Comparison of ENCODE assay signal across 9 cellular contexts in the genomic region with DNA sequence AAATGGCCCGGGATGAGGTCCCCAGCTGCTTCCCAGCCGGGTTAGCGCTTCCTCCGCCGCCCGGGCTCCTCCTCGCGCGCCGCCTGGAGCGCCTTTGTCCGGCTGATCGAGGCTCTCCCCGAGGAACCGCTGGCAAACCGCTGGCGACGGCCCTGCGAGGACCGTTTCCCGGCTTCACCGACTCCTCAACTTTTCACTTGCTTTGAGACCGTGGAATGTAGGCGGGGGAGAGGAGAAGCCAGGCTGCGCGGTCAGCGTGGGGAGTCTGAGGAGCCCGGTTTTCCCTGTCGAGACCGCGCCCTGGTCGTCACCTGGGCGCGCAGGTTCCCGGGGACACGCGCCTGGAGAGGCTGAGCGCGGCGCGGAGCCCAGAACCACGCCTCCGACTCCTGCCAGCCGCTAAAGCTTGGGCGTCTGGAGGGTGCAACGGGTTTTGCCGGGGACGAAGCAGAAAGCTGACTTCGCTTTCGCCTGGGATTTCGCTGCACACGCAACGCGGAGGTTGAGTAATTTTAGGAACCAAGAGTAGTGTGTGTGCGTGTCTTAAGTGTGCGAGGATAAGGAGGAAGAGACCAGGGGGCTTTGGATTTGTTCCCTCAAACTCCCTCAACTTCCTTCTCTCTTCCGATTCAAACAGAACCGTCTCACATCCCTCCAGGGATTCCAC.
DNase-seq lines count a peak whose midpoint lies in the region; ATAC-seq, FAIRE-seq and TF ChIP-seq lines count a peak whose summit lies in the region.
"Had no signal": no experiment of that assay in that cellular context is flagged by ENCODE, and none has a peak within 500 bp of the region (broad histone marks: within the 10 kb centered on the region; RNA-seq: fewer than 3 reads in every experiment).

No MANE protein-coding gene starts in this region.

- FAIRE-seq in D721Med (lab: Jason Lieb, UNC) = no peak
- FAIRE-seq: endometrium had no signal

- H3K9ac ChIP-seq in DND-41 (ENCODE audit: low read depth, low read length) (peak overlapping the region; percentile 66), SU-DHL-6 (ENCODE audit: low read length) (peak overlapping the region; percentile 76)

- H3K36me3 ChIP-seq in DND-41 (ENCODE audit: insufficient read depth, low read length) (no peaks in the 10 kb centered on the region), SU-DHL-6 (ENCODE audit: low read length) (no peaks in the 10 kb centered on the region; the same call in 1 of the 2 replicates)

- peak; percentile 51 for DNase-seq in DND-41
- DNase-seq in HuH-7.5 (ENCODE audit: low spot score) = peak; percentile 46
- DNase-seq in T47D (ENCODE audit: low read depth in 1 of 2, low spot score in 1 of 2) = peak; percentile 26 to 76
- peak; percentile 55 for DNase-seq in iPS-NIHi7 (ENCODE audit: extremely low spot score)
- DNase-seq in D721Med (ENCODE audit: insufficient read length, low spot score) = no peak

- H3K4me3 ChIP-seq in DND-41 (ENCODE audit: low read depth in 1 of 2, low read length in 2 of 2) = peak overlapping the region; percentile 58 to 82
- H3K4me3 ChIP-seq in SU-DHL-6 (ENCODE audit: insufficient read depth, low read length, poor library complexity, severe bottlenecking) = peak overlapping the region; percentile 91
- peak overlapping the region; percentile 59 to 87 (median 72) for H3K4me3 ChIP-seq in skin epidermis

- peak; percentile 49 for ATAC-seq in DND-41 (ENCODE audit: insufficient read depth, low read depth)
- ATAC-seq in GM21367 (IDR thresholded peaks at IDR 0.05; ENCODE audit: unreplicated experiment) = peak; percentile 2

- H3K9me3 ChIP-seq in DND-41 (ENCODE audit: insufficient read depth, low read length, severe bottlenecking) = no peaks in the 10 kb centered on the region
- no peaks in the 10 kb centered on the region for H3K9me3 ChIP-seq in SU-DHL-6 (ENCODE audit: insufficient read depth, low read length)

- peak overlapping the region; percentile 88 for H2AFZ ChIP-seq in DND-41 (ENCODE audit: low read depth, low read length)
- peak overlapping the region; percentile 96 for H2AFZ ChIP-seq in SU-DHL-6 (ENCODE audit: low read depth, low read length, severe bottlenecking)

- H3K4me2 ChIP-seq in DND-41 (ENCODE audit: insufficient read depth, low read length) = peak overlapping the region; percentile 97
- peak overlapping the region; percentile 95 for H3K4me2 ChIP-seq in SU-DHL-6 (ENCODE audit: low read depth, low read length, poor library complexity, severe bottlenecking)

- H3K27ac ChIP-seq in DND-41 (ENCODE audit: low read length) (peak overlapping the region; percentile 1; the same call in 1 of the 2 replicates), SU-DHL-6 (ENCODE audit: low read depth, low read length) (no peak overlapping the region), skin epidermis (peak overlapping the region; percentile 39 to 99 (median 88))

- TF ChIP-seq CTCF in DND-41 (IDR thresholded peaks at IDR 0.05; ENCODE audit: borderline replicate concordance, extremely low read depth, low read length, poor library complexity, severe bottlenecking) (no peak), SU-DHL-6 (IDR thresholded peaks at IDR 0.05; ENCODE audit: insufficient read depth, low read length, poor library complexity, severe bottlenecking) (no peak), D721Med (IDR thresholded peaks at IDR 0.05; ENCODE audit: insufficient read depth, missing control alignments) (no peak)

- H3K4me1 ChIP-seq in DND-41 (ENCODE audit: insufficient read depth, low read length) = peaks cover 22% of the 10 kb centered on the region

- H3F3A ChIP-seq in SU-DHL-6 (ENCODE audit: insufficient read depth) = peaks cover 22% of the 10 kb centered on the region

- H3K79me2 ChIP-seq in DND-41 (ENCODE audit: insufficient read depth, low read length) (peaks cover 10% of the 10 kb centered on the region), SU-DHL-6 (ENCODE audit: insufficient read depth, low read length) (peaks cover 3% of the 10 kb centered on the region; the same call in 1 of the 2 replicates)

- peaks cover 7% of the 10 kb centered on the region for H3K27me3 ChIP-seq in DND-41 (ENCODE audit: insufficient read depth, low read length, poor library complexity)
- H3K27me3 ChIP-seq in SU-DHL-6 (ENCODE audit: low read length) = no peaks in the 10 kb centered on the region

- H3K9me2 ChIP-seq in SU-DHL-6 (replicated peaks; ENCODE audit: insufficient read depth, low read length) = no peaks in the 10 kb centered on the region

- H4K20me1 ChIP-seq in DND-41 (ENCODE audit: insufficient read depth, low read length) = peaks cover 15% of the 10 kb centered on the region
- peaks cover 5% of the 10 kb centered on the region; the same call in 1 of the 2 replicates for H4K20me1 ChIP-seq in SU-DHL-6 (ENCODE audit: low read depth, low read length)

- in situ Hi-C loops in T47D (cut with HindIII; ENCODE audit: low pct_unique_long_range_greater_than_20kb, low sequenced_read_pairs) = no loop called here
